In the genomic region with DNA sequence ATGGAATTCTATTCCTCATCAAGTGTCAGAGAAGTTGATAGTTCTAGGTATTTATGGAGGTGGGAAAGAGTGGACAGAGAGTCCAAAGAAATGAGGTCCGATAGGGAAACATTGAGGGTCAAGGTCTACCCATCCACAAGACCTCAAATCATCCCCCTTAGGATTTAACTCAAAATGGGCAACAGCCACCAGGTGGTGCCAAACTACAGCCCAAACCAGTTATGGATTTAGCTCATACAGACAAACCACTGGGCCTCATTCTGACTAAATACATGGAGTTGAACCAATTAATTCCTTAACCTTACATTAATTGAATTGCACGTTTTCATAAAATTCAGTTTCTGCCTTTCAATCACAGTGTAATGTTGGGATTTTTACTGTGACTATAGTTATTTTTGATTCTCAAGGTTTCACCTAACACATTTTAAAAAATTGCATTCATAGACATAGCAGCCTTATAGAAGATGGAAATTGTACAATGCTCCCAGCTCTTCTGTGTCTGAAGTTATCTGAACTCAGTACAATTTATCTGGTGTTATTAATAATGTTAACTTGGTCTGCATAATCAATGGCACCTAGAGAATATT, we compare ENCODE assay signal across 8 cellular contexts.
A peak's percentile ranks its signal among the peaks of the same experiment; 100 is the strongest.
DNase-seq lines count a peak whose midpoint lies in the region; ATAC-seq and TF ChIP-seq lines count a peak whose summit lies in the region.

No MANE protein-coding gene starts in this region.

- H3K36me3 Mint-ChIP-seq in nephron (ENCODE audit: low read depth) = no peaks in the 10 kb centered on the region

- H3K4me3 ChIP-seq in A673 (ENCODE audit: low read depth, low read length, poor library complexity, severe bottlenecking) = no peak overlapping the region

- H3K9me3 Mint-ChIP-seq in nephron = no peaks in the 10 kb centered on the region

- TF ChIP-seq CTCF in A673 (conservative IDR thresholded peaks at IDR 0.05; ENCODE audit: low read depth, low read length) (peak; percentile 69), GM12873 (IDR thresholded peaks at IDR 0.05; ENCODE audit: insufficient read depth, low read depth, low read length, missing control alignments) (peak; percentile 75), nephron (IDR thresholded peaks at IDR 0.05; ENCODE audit: unreplicated experiment in 3 of 3) (peak; percentile 64 to 72 (median 67))

- no peak overlapping the region for H3K27ac Mint-ChIP-seq in nephron

- peak; percentile 64 for ATAC-seq in HG02870 (IDR thresholded peaks at IDR 0.05; ENCODE audit: unreplicated experiment)
- no peak for ATAC-seq in GM21447 (IDR thresholded peaks at IDR 0.05; ENCODE audit: unreplicated experiment)

- no peak overlapping the region for H3K4me3 Mint-ChIP-seq in nephron

- no peaks in the 10 kb centered on the region for H3K36me3 ChIP-seq in A673 (ENCODE audit: insufficient read depth, low read length, poor library complexity, severe bottlenecking)

- CTCF ChIA-PET in A673 (lab: Charles Lee) = interaction anchor here (0.8 to 1.0 kb wide), 5 partner anchors 27 to 961 kb away, joined by 3 to 7 read pairs (median 4); no protein-coding TSS in a partner anchor

- no peaks in the 10 kb centered on the region for H3K4me1 Mint-ChIP-seq in nephron

- peak; percentile 66 for DNase-seq in A673 (ENCODE audit: low spot score)
- DNase-seq in NCI-H1694 (lab: John Stamatoyannopoulos, UW) = peak; percentile 37
- peak in 3 of 4 experiments; percentile 1 to 14 (median 3) for DNase-seq in activated CD4-positive, CD25-positive, alpha-beta regulatory T cell (lab: John Stamatoyannopoulos, UW)
- DNase-seq in effector CD4-positive, alpha-beta T cell = peak; percentile 24

- no peaks in the 10 kb centered on the region for H3K4me1 ChIP-seq in A673 (ENCODE audit: insufficient read depth, low read length, poor library complexity, severe bottlenecking)

- H3K27me3 Mint-ChIP-seq in nephron (ENCODE audit: low read depth) = no peaks in the 10 kb centered on the region

- H3K27me3 ChIP-seq in A673 (replicated peaks; ENCODE audit: insufficient read depth, low read depth, low read length, poor library complexity) = no peaks in the 10 kb centered on the region

- intact Hi-C loops in A673 (cut with micrococcal nuclease; ENCODE audit: unreplicated experiment) = loop anchor here (1.0 to 5.0 kb wide), 2 partner anchors 921 to 961 kb away; no protein-coding TSS in a partner anchor

- no TSS peak for BruUV-seq in A673 (replicated peaks; lab: Mats Ljungman, UMichigan)

- H3K27ac ChIP-seq in A673 (ENCODE audit: low read depth, low read length, poor library complexity, severe bottlenecking) = no peak overlapping the region

- POLR2A ChIA-PET in A673 (lab: Charles Lee; ENCODE audit: low non-redundant PET) = no interaction called here

- H3K9me3 ChIP-seq in A673 (ENCODE audit: low read depth, low read length, poor library complexity, severe bottlenecking) = no peaks in the 10 kb centered on the region

Comparison
In these comparisons a context has a peak if more than half of its experiments do, and no peak if none do; other contexts are left out.
1. DNase-seq: peak in every context shown above with its lines; median percentile 66 in A673; 37 in NCI-H1694; 24 in effector CD4-positive, alpha-beta T cell; 3 in activated CD4-positive, CD25-positive, alpha-beta regulatory T cell.